ENCODE assay signal across 21 cellular contexts in genomic region chr18:63175264-63175663, GRCh38.
DNase-seq lines count a peak whose midpoint lies in the region; ATAC-seq and TF ChIP-seq lines count a peak whose summit lies in the region.
"Had no signal": no experiment of that assay in that cellular context is flagged by ENCODE, and none has a peak within 500 bp of the region (broad histone marks: within the 10 kb centered on the region; RNA-seq: fewer than 3 reads in every experiment).

No MANE protein-coding gene starts in this region.

- H3K4me3 Mint-ChIP-seq in CD8-positive, alpha-beta T cell: no peak overlapping the region
- H3K4me3 Mint-ChIP-seq: activated T-cell treated with anti-CD3 and anti-CD28 coated beads, Interleukin-2, amount 50 U/mL, for 4 hours; H9; neural crest cell had no signal

- H3K27ac ChIP-seq in CD8-positive, alpha-beta T cell (ENCODE audit: low read depth, low read length): no peak overlapping the region
- H3K27ac ChIP-seq in cingulate gyrus (ENCODE audit: low read depth, low read length): peak overlapping the region; percentile 48
- H3K27ac ChIP-seq: C4-2B, KMS-11, SJCRH30, VCaP had no signal

- no peak for DNase-seq in CD8-positive, alpha-beta T cell
- DNase-seq in DMS79 (lab: John Stamatoyannopoulos, UW) (no peak), middle frontal gyrus (ENCODE audit: extremely low spot score, low spot score) (no peak), foreskin fibroblast (no peak)
- DNase-seq: activated T-cell treated with anti-CD3 and anti-CD28 coated beads, Interleukin-2, amount 50 U/mL, for 4 hours; caudate nucleus; GF-D8; H9; head of caudate nucleus; NCI-H1694; NCI-H82; SJCRH30 had no signal

- no peaks in the 10 kb centered on the region for H3K36me3 ChIP-seq in CD8-positive, alpha-beta T cell (ENCODE audit: insufficient read depth, low read length)
- H3K36me3 ChIP-seq: SJCRH30 had no signal

- H3K36me3 Mint-ChIP-seq in CD8-positive, alpha-beta T cell: peaks cover 33% of the 10 kb centered on the region

- no peaks in the 10 kb centered on the region for H3K4me1 ChIP-seq in CD8-positive, alpha-beta T cell (ENCODE audit: insufficient read depth, low read length)

- H3K4me3 ChIP-seq in CD8-positive, alpha-beta T cell (ENCODE audit: low read depth, low read length): no peak overlapping the region
- no peak overlapping the region for H3K4me3 ChIP-seq in foreskin fibroblast (ENCODE audit: low read depth in 1 of 2, low read length in 2 of 2)
- H3K4me3 ChIP-seq: SJCRH30 had no signal

- CTCF ChIA-PET in CD8-positive, alpha-beta T cell (lab: Charles Lee): interaction anchor here (0.5 to 1.8 kb wide), 5 partner anchors 10 to 148 kb away, joined by 3 to 5 read pairs (median 3); no protein-coding TSS in a partner anchor

- no peak for TF ChIP-seq CTCF in CD8-positive, alpha-beta T cell (IDR thresholded peaks at IDR 0.05)
- TF ChIP-seq CTCF in foreskin fibroblast (IDR thresholded peaks at IDR 0.05; ENCODE audit: low read depth, low read length): no peak

- intact Hi-C loops in CD8-positive, alpha-beta T cell (cut with DNase I, micrococcal nuclease): no loop called here

- no peak for ATAC-seq in CD8-positive, alpha-beta T cell
- ATAC-seq in GM18858 (IDR thresholded peaks at IDR 0.05; ENCODE audit: unreplicated experiment) (peak; percentile 53), HG02798 (IDR thresholded peaks at IDR 0.05; ENCODE audit: poor library complexity, unreplicated experiment) (peak; percentile 81), GM18517 (IDR thresholded peaks at IDR 0.05; ENCODE audit: unreplicated experiment) (no peak)
- ATAC-seq: activated T-cell treated with anti-CD3 and anti-CD28 coated beads, Interleukin-2, amount 50 U/mL, for 4 hours; left lobe of liver had no signal

- no peaks in the 10 kb centered on the region for H3K27me3 ChIP-seq in CD8-positive, alpha-beta T cell (ENCODE audit: insufficient read depth, low read length)
- H3K27me3 ChIP-seq: SJCRH30 had no signal

- no peaks in the 10 kb centered on the region for H3K9me3 Mint-ChIP-seq in CD8-positive, alpha-beta T cell
- H3K9me3 Mint-ChIP-seq: activated T-cell treated with anti-CD3 and anti-CD28 coated beads, Interleukin-2, amount 50 U/mL, for 4 hours; neural crest cell had no signal

- POLR2A ChIA-PET in CD8-positive, alpha-beta T cell (lab: Charles Lee): interaction anchor here (0.6 to 1.0 kb wide), 3 partner anchors 10 to 117 kb away, joined by 3 read pairs; no protein-coding TSS in a partner anchor

- H3K9me3 ChIP-seq in CD8-positive, alpha-beta T cell (ENCODE audit: low read length): no peaks in the 10 kb centered on the region
- H3K9me3 ChIP-seq: SJCRH30 had no signal

- H3K27ac Mint-ChIP-seq in CD8-positive, alpha-beta T cell: peak overlapping the region; percentile 23
- H3K27ac Mint-ChIP-seq: H9 had no signal

- H3K27me3 Mint-ChIP-seq in CD8-positive, alpha-beta T cell (ENCODE audit: low read depth): no peaks in the 10 kb centered on the region

- peaks cover 52% of the 10 kb centered on the region for H3K4me1 Mint-ChIP-seq in CD8-positive, alpha-beta T cell (ENCODE audit: low read depth)

Comparison
In these comparisons a context has a peak if more than half of its experiments do, and no peak if none do; other contexts are left out.
1. ATAC-seq: peak in GM18858 (single experiment) and HG02798 (single experiment); none in CD8-positive, alpha-beta T cell (single experiment) and GM18517 (single experiment).